14 cellular contexts compared by ENCODE assay signal in genomic region chr4:15423285-15423711, GRCh38. TPM values are rescaled to one million over a fixed set of nuclear protein-coding genes. Genes with fewer than 3 reads are reported as not detected.
"Had no signal": no experiment of that assay in that cellular context is flagged by ENCODE, and none has a peak within 500 bp of the region (broad histone marks: within the 10 kb centered on the region; RNA-seq: fewer than 3 reads in every experiment).

No MANE protein-coding gene starts in this region.

- H3K27ac ChIP-seq: pancreas, SJSA1, uterus had no signal

- H3K9me3 ChIP-seq: pancreas, SJSA1, stomach, uterus had no signal

- H3K27me3 ChIP-seq: pancreas, SJSA1, stomach, uterus had no signal

- H3K9me3 Mint-ChIP-seq: activated naive CD4-positive, alpha-beta T cell treated with anti-CD3 and anti-CD28 coated beads, Interleukin-2, amount 50 U/mL, for 24 hours had no signal

- ATAC-seq: activated CD8-positive, alpha-beta memory T cell treated with anti-CD3 and anti-CD28 coated beads, Interleukin-2, amount 10 ng/mL, durations not matched to agents 7 days and 5 days; pancreas had no signal

- H3K27ac Mint-ChIP-seq: activated CD8-positive, alpha-beta memory T cell treated with anti-CD3 and anti-CD28 coated beads, Interleukin-2, amount 10 ng/mL, durations not matched to agents 7 days and 5 days; mesothelial cell of epicardium had no signal

- H3K4me1 ChIP-seq: pancreas, SJSA1, uterus had no signal

- H3K4me3 Mint-ChIP-seq: activated CD8-positive, alpha-beta memory T cell treated with anti-CD3 and anti-CD28 coated beads, Interleukin-2, amount 10 ng/mL, durations not matched to agents 7 days and 5 days; activated naive CD4-positive, alpha-beta T cell treated with anti-CD3 and anti-CD28 coated beads, Interleukin-2, amount 50 U/mL, for 24 hours; mesothelial cell of epicardium had no signal

- H3K36me3 Mint-ChIP-seq: activated CD8-positive, alpha-beta memory T cell treated with anti-CD3 and anti-CD28 coated beads, Interleukin-2, amount 10 ng/mL, durations not matched to agents 7 days and 5 days; mesothelial cell of epicardium had no signal

- H3K4me3 ChIP-seq: pancreas, SJSA1, stomach, uterus had no signal

- H3K4me1 Mint-ChIP-seq: mesothelial cell of epicardium had no signal

- DNase-seq: activated CD4-positive, alpha-beta T cell treated with anti-CD3 and anti-CD28 coated beads for 1 hour; activated CD8-positive, alpha-beta memory T cell treated with anti-CD3 and anti-CD28 coated beads, Interleukin-2, amount 10 ng/mL, durations not matched to agents 7 days and 5 days; cerebellar nuclear complex; dermis blood vessel endothelial cell; hippocampal formation; pancreas; stomach; T-helper 9 cell; uterus had no signal

- H3K36me3 ChIP-seq: pancreas, SJSA1, stomach, uterus had no signal

- H3K27me3 Mint-ChIP-seq: activated naive CD4-positive, alpha-beta T cell treated with anti-CD3 and anti-CD28 coated beads, Interleukin-2, amount 50 U/mL, for 24 hours had no signal

RNA-seq across cellular contexts. Expression of gene C1QTNF7, which starts 4.5 kb away (rescaled TPM):
- total RNA-seq: activated CD8-positive, alpha-beta memory T cell treated with anti-CD3 and anti-CD28 coated beads, Interleukin-2, amount 10 ng/mL, durations not matched to agents 7 days and 5 days; dermis blood vessel endothelial cell; epithelial cell of proximal tubule; myocyte; SJSA1 had no signal

RNA-seq across cellular contexts. Expression of gene CC2D2A, which starts 46.4 kb away (rescaled TPM):
- total RNA-seq: activated CD8-positive, alpha-beta memory T cell treated with anti-CD3 and anti-CD28 coated beads, Interleukin-2, amount 10 ng/mL, durations not matched to agents 7 days and 5 days had no signal
